8 cellular contexts compared by ENCODE assay signal in the genomic region with DNA sequence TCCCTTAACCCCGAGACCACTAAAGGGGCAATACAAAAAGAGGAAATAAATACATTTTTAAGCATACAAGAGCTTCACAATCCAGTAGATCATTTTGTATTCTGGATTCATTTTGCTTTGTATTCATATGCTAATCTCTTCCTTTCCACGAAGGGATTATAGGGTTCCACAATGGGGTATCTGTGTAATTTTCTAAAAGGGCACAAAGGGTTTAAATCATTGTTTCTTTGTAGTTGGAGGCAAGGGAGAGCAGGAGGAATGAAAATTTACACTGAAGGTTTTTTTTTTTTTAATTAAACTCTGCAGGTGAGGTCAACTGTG. TPM values are rescaled to one million over a fixed set of nuclear protein-coding genes. Genes with fewer than 3 reads are reported as not detected.
DNase-seq lines count a peak whose midpoint lies in the region; ATAC-seq, FAIRE-seq and TF ChIP-seq lines count a peak whose summit lies in the region.

No MANE protein-coding gene starts in this region.

- no peaks in the 10 kb centered on the region for H3K9me2 ChIP-seq in Karpas-422 (replicated peaks; ENCODE audit: insufficient read depth, low read length)

- TF ChIP-seq CTCF in AG10803 (conservative IDR thresholded peaks at IDR 0.05; ENCODE audit: low read length) (no peak), chondrocyte (IDR thresholded peaks at IDR 0.05) (no peak)

- H3K4me1 ChIP-seq in Karpas-422 (ENCODE audit: low read length), result peaks cover 30% of the 10 kb centered on the region

- H3K36me3 Mint-ChIP-seq in chondrocyte (ENCODE audit: low read depth), result peaks cover 4% of the 10 kb centered on the region
- no peaks in the 10 kb centered on the region for H3K36me3 Mint-ChIP-seq in naive B cell

- peak overlapping the region; percentile 97 for H3K4me2 ChIP-seq in Karpas-422 (ENCODE audit: low read depth, low read length, poor library complexity, severe bottlenecking)

- H3K4me3 ChIP-seq in AG10803 (ENCODE audit: low read length) (peak overlapping the region; percentile 95), Karpas-422 (ENCODE audit: low read length) (peak overlapping the region; percentile 100)

- H3K4me3 Mint-ChIP-seq in chondrocyte (ENCODE audit: unreplicated experiment) (peak overlapping the region; percentile 100), naive B cell (peak overlapping the region; percentile 96 to 100 (median 100))

- peaks cover 19% of the 10 kb centered on the region for H3K36me3 ChIP-seq in Karpas-422 (ENCODE audit: insufficient read depth, low read length)

- H3K27me3 Mint-ChIP-seq in chondrocyte (ENCODE audit: low read depth) (no peaks in the 10 kb centered on the region), naive B cell (no peaks in the 10 kb centered on the region)

- DNase-seq in AG10803 (ENCODE audit: low read depth), result no peak
- DNase-seq in Karpas-422, result no peak
- DNase-seq in chondrocyte (ENCODE audit: low spot score), result no peak
- DNase-seq in naive B cell, result no peak
- DNase-seq in NCI-H2107 (lab: John Stamatoyannopoulos, UW), result no peak
- DNase-seq in islet precursor cell, result no peak
- no peak for DNase-seq in GM19239 (ENCODE audit: insufficient read length, low spot score)

- no peaks in the 10 kb centered on the region for H3K27me3 ChIP-seq in Karpas-422 (ENCODE audit: low read length)

- ATAC-seq in naive B cell (ENCODE audit: low read depth in 2 of 2) (no peak), GM18502 (IDR thresholded peaks at IDR 0.05; ENCODE audit: poor library complexity, unreplicated experiment) (no peak)

- no peak for FAIRE-seq in GM19239 (lab: Jason Lieb, UNC)

- H4K20me1 ChIP-seq in Karpas-422 (ENCODE audit: insufficient read depth, low read depth, low read length), result peaks cover 25% of the 10 kb centered on the region

- H3K9me3 Mint-ChIP-seq in chondrocyte (ENCODE audit: low read depth) (no peaks in the 10 kb centered on the region), naive B cell (no peaks in the 10 kb centered on the region)

- peak overlapping the region; percentile 80 for H2AFZ ChIP-seq in Karpas-422 (ENCODE audit: low read length)

- H3K79me2 ChIP-seq in Karpas-422 (ENCODE audit: low read length), result peaks cover 41% of the 10 kb centered on the region

- peak overlapping the region; percentile 82 for H3K27ac ChIP-seq in Karpas-422 (ENCODE audit: low read length)

- H3K9ac ChIP-seq in Karpas-422 (ENCODE audit: low read length), result peak overlapping the region; percentile 73

- H3K27ac Mint-ChIP-seq in chondrocyte (ENCODE audit: unreplicated experiment), result peak overlapping the region; percentile 100
- H3K27ac Mint-ChIP-seq in naive B cell, result peak overlapping the region; percentile 95 to 99 (median 99)

- H3K4me1 Mint-ChIP-seq in chondrocyte (ENCODE audit: low read depth) (peaks cover 33% of the 10 kb centered on the region), naive B cell (peaks cover 19 to 26% (median 24%) of the 10 kb centered on the region in 3 donors)

- no peaks in the 10 kb centered on the region for H3K9me3 ChIP-seq in Karpas-422 (ENCODE audit: low read length)

RNA-seq across cellular contexts. Expression of a gene that starts 0.6 kb away (rescaled TPM):
- 22.3 and 38.5 TPM in 2 replicates for total RNA-seq in Karpas-422 (2014; rRNA removed; shearing (Covaris generic); ENCODE audit: low replicate concordance)
- 50.3 to 60.1 TPM (median 53.7 TPM) in 3 replicates for total RNA-seq in chondrocyte
- polyA plus RNA-seq in naive B cell (ENCODE audit: low read depth in 6 of 6), result 10 to 100 TPM in 5 of 6 donors, 1 to 10 TPM in 1; 3.1 to 17.3 (median 11.9) TPM

RNA-seq across cellular contexts. Expression of a gene that starts 47.9 kb away (rescaled TPM):
- total RNA-seq in Karpas-422 (2014; rRNA removed; shearing (Covaris generic); ENCODE audit: low replicate concordance), result not detected in 2 replicates
- not detected in 3 replicates for total RNA-seq in chondrocyte
- polyA plus RNA-seq in naive B cell (ENCODE audit: low read depth in 6 of 6), result not detected
